20 cellular contexts compared by ENCODE assay signal in the genomic region with DNA sequence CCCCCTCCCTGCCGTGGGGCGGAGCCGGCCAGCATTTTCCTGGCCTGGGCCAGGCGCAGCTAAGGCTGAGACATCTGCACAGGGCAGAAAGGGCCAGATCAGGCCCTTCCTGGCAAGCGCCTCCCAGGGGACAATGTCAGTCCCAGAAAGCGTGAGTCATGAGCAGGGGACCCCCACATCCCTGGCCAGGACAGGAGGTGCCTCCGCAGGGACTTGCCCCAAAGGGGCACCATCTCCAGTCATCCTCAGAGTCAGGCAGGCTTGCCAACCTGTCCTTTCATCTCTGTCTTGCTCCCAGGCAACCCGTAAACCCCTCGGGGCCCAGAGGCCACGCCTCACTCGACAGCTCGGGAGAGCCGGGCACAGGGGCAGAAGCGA. TPM values are rescaled to one million over a fixed set of nuclear protein-coding genes. Genes with fewer than 3 reads are reported as not detected.
DNase-seq lines count a peak whose midpoint lies in the region; ATAC-seq, FAIRE-seq and TF ChIP-seq lines count a peak whose summit lies in the region.
"Had no signal": no experiment of that assay in that cellular context is flagged by ENCODE, and none has a peak within 500 bp of the region (broad histone marks: within the 10 kb centered on the region; RNA-seq: fewer than 3 reads in every experiment).

No MANE protein-coding gene starts in this region.

- H3K4me3 ChIP-seq in keratinocyte (ENCODE audit: control insufficient read depth in 2 of 3, extremely low read depth in 1 of 3, insufficient read depth in 2 of 3, low read depth in 1 of 3, low read length in 3 of 3) = no peak overlapping the region
- H3K4me3 ChIP-seq: esophagus muscularis mucosa, heart right ventricle, testis had no signal

- H4K20me1 ChIP-seq in keratinocyte (ENCODE audit: control insufficient read depth, extremely low read depth, insufficient read depth, low read length) = no peaks in the 10 kb centered on the region

- TF ChIP-seq CTCF in keratinocyte (optimal IDR thresholded peaks at IDR 0.05 in 1 of 3, IDR thresholded peaks at IDR 0.05 in 1 of 3, conservative IDR thresholded peaks at IDR 0.05 in 1 of 3; ENCODE audit: extremely low read depth in 1 of 3, insufficient read depth in 2 of 3, low read length in 3 of 3) = no peak

- peak overlapping the region; percentile 56 for H2AFZ ChIP-seq in keratinocyte (ENCODE audit: control insufficient read depth, low read length)

- peak overlapping the region; percentile 2 for H3K9ac ChIP-seq in keratinocyte (ENCODE audit: control insufficient read depth, extremely low read depth, insufficient read depth, low read length)

- no peaks in the 10 kb centered on the region for H3K9me1 ChIP-seq in keratinocyte (ENCODE audit: control insufficient read depth, extremely low read depth, insufficient read depth, low read length)

- H3K79me2 ChIP-seq in keratinocyte (ENCODE audit: control insufficient read depth, insufficient read depth, low read length) = no peaks in the 10 kb centered on the region

- peak overlapping the region; percentile 2 for H3K27ac ChIP-seq in keratinocyte (ENCODE audit: control insufficient read depth, insufficient read depth, low read length)
- H3K27ac ChIP-seq: esophagus muscularis mucosa, heart right ventricle, testis had no signal

- no peak for FAIRE-seq in keratinocyte (lab: Jason Lieb, UNC)

- H3K27me3 ChIP-seq in keratinocyte (ENCODE audit: control insufficient read depth, extremely low read depth, insufficient read depth, low read length) = no peaks in the 10 kb centered on the region
- H3K27me3 ChIP-seq: testis had no signal

- intact Hi-C loops in Right ventricle myocardium superior (cut with DNase I) (no loop called here), cardiac septum (cut with DNase I) (no loop called here)

- peaks cover 6% of the 10 kb centered on the region for H3K9me3 ChIP-seq in keratinocyte (ENCODE audit: control insufficient read depth, low read depth, low read length)
- H3K9me3 ChIP-seq: testis had no signal

- H3K36me3 ChIP-seq in keratinocyte (ENCODE audit: control insufficient read depth in 2 of 2, extremely low read depth in 1 of 2, insufficient read depth in 2 of 2, low read length in 2 of 2) = no peaks in the 10 kb centered on the region
- H3K36me3 ChIP-seq: esophagus muscularis mucosa, heart right ventricle had no signal

- dilution Hi-C loops in keratinocyte (cut with MboI; ENCODE audit: extremely low pct_ligation_motif_present, low sequenced_read_pairs) = no loop called here

- H3K4me2 ChIP-seq in keratinocyte (ENCODE audit: control insufficient read depth, extremely low read depth, insufficient read depth, low read depth, low read length) = peak overlapping the region; percentile 30

- ATAC-seq in Right ventricle myocardium superior (ENCODE audit: poor library complexity) = peak; percentile 28
- no peak for ATAC-seq in HG02852 (IDR thresholded peaks at IDR 0.05; ENCODE audit: unreplicated experiment)
- ATAC-seq in HG02759 (IDR thresholded peaks at IDR 0.05; ENCODE audit: unreplicated experiment) = no peak

- H3K4me1 ChIP-seq in keratinocyte (ENCODE audit: control insufficient read depth, extremely low read depth, insufficient read depth, low read length) = peaks cover 25% of the 10 kb centered on the region
- H3K4me1 ChIP-seq: esophagus muscularis mucosa had no signal

- DNase-seq in Right ventricle myocardium superior (no peak), cardiac septum (ENCODE audit: low spot score) (no peak), NCI-H2171 (lab: John Stamatoyannopoulos, UW) (peak; percentile 31), keratinocyte (ENCODE audit: low read depth, low spot score) (no peak), NCI-H345 (lab: John Stamatoyannopoulos, UW) (no peak)
- no peak for DNase-seq in activated CD4-positive, CD25-positive, alpha-beta regulatory T cell treated with anti-CD3 and anti-CD28 coated beads, Interleukin-2, amount 50 U/mL, for 72 hours
- DNase-seq: cortex of kidney; DMS153; heart right ventricle; KBM-7; NCI-H1105 treated with DMSO at 0.1 percent for 48 hours; OCI-M1; stimulated activated CD4-positive, alpha-beta T cell treated with anti-CD3 and anti-CD28 coated beads, Interleukin-15, amount 100 ng/mL, for 24 hours; testis had no signal

RNA-seq across cellular contexts. Expression of a gene that starts 43.2 kb away (rescaled TPM):
- total RNA-seq in Right ventricle myocardium superior = 3.7 TPM
- 1.7 TPM for total RNA-seq in cardiac septum
- 0.98 to 2.8 TPM (median 2.4 TPM) in 3 replicates for polyA plus RNA-seq in keratinocyte
- polyA plus RNA-seq in keratinocyte (2011; ENCODE audit: low read depth) = 0.80 TPM
- 0.79 and 1.2 TPM in 2 replicates for polyA plus RNA-seq in keratinocyte (2011; cell fraction: cytosol; rRNA removed)
- polyA plus RNA-seq in keratinocyte (2011; cell fraction: nucleus; rRNA removed) = 2.0 and 2.9 TPM in 2 replicates
- 3.1 and 3.8 TPM in 2 replicates for polyA plus RNA-seq in keratinocyte (2012; ENCODE audit: low replicate concordance)
- 0.38 to 6.6 TPM (median 0.92 TPM) in 3 replicates for polyA minus RNA-seq in keratinocyte
- polyA minus RNA-seq in keratinocyte (2011; cell fraction: cytosol; rRNA and poly(A)+ RNA removed) = 2.3 TPM
- polyA minus RNA-seq in keratinocyte (2011; cell fraction: nucleus; rRNA and poly(A)+ RNA removed) = 1.9 and 4.1 TPM in 2 replicates

RNA-seq across cellular contexts. Expression of a gene that starts 56.3 kb away (rescaled TPM):
- total RNA-seq in Right ventricle myocardium superior (not detected), cardiac septum (not detected)
- polyA plus RNA-seq in keratinocyte = not detected in 3 replicates
- not detected for polyA plus RNA-seq in keratinocyte (2011; ENCODE audit: low read depth)
- not detected in 2 replicates for polyA plus RNA-seq in keratinocyte (2011; cell fraction: cytosol; rRNA removed)
- not detected in 2 replicates for polyA plus RNA-seq in keratinocyte (2011; cell fraction: nucleus; rRNA removed)
- polyA plus RNA-seq in keratinocyte (2012; ENCODE audit: low replicate concordance) = not detected in 2 replicates
- polyA minus RNA-seq in keratinocyte = not detected in 3 replicates
- not detected for polyA minus RNA-seq in keratinocyte (2011; cell fraction: cytosol; rRNA and poly(A)+ RNA removed)
- not detected in 2 replicates for polyA minus RNA-seq in keratinocyte (2011; cell fraction: nucleus; rRNA and poly(A)+ RNA removed)
- total RNA-seq: esophagus muscularis mucosa, heart right ventricle, myocyte, NCI-H460, progenitor cell of endocrine pancreas had no signal
- polyA plus RNA-seq: heart right ventricle had no signal
